27 cellular contexts compared by ENCODE assay signal in the genomic region with DNA sequence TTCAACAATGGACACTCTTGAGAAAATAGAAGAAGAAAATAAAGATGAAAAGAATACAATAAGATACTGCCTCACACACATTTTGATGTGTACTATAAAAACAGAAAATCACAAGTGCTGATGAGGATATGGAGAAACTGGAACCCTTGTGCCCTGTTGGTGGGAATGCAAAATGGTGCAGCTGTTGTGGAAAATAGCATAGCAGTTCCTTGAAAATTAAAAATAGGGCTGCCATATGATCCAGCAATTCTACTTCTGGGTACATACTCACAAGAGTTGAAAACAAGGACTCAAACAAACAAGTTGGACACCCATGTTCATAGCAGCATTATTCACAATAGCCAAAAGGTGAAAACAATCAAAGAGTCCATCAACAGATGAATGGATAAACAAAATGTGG.
"Had no signal": no experiment of that assay in that cellular context is flagged by ENCODE, and none has a peak within 500 bp of the region (broad histone marks: within the 10 kb centered on the region; RNA-seq: fewer than 3 reads in every experiment).

No MANE protein-coding gene starts in this region.

- H3K36me3 ChIP-seq: ovary, prostate gland, thoracic aorta had no signal

- H3K27me3 ChIP-seq: neutrophil, ovary, right lobe of liver, sigmoid colon, stomach, thyroid gland, tibial nerve, upper lobe of left lung, vagina had no signal

- H2AFZ ChIP-seq: parathyroid adenoma had no signal

- H3K4me3 ChIP-seq: ovary, prostate gland, right lobe of liver, sigmoid colon, stomach, thoracic aorta, thyroid gland, tibial nerve, upper lobe of left lung, vagina had no signal

- H3K4me1 ChIP-seq: parathyroid adenoma, prostate gland, right lobe of liver had no signal

- H3K9me3 ChIP-seq: neutrophil, ovary, prostate gland, right lobe of liver, sigmoid colon, stomach, thoracic aorta, thyroid gland, tibial nerve, upper lobe of left lung, vagina had no signal

- H3K27ac ChIP-seq: neutrophil, ovary, parathyroid adenoma, prostate gland, right lobe of liver, sigmoid colon, stomach, thoracic aorta, thyroid gland, tibial nerve, upper lobe of left lung, vagina had no signal

- H3K9ac ChIP-seq: parathyroid adenoma had no signal

- DNase-seq: naive B cell; naive thymus-derived CD8-positive, alpha-beta T cell; nephron progenitor cell; nucleus accumbens; ovary; right cardiac atrium; right lobe of liver; sigmoid colon; small intestine; stimulated activated CD4-positive, alpha-beta T cell treated with anti-CD3 and anti-CD28 coated beads, Interleukin-15, amount 100 ng/mL, for 24 hours; stimulated activated CD4-positive, alpha-beta T cell treated with anti-CD3 and anti-CD28 coated beads, Interleukin-2, amount 100 ng/mL, for 24 hours; stimulated activated CD4-positive, alpha-beta T cell treated with anti-CD3 and anti-CD28 coated beads, Interleukin-2, amount 100 ng/mL, for 48 hours; stimulated activated CD4-positive, alpha-beta T cell treated with anti-CD3 and anti-CD28 coated beads, Interleukin-4, amount 100 ng/mL, for 24 hours; stimulated activated naive B cell treated with anti-CD40 and anti-IgM and Interleukin-4, amounts not matched to agents 10 μg/mL and 1 μg/mL and 100 μg/mL, for 72 hours; stimulated activated naive CD4-positive, alpha-beta T cell treated with Interleukin-2 at 50 U/mL for 16 hours; stomach; trophoblast cell; upper lobe of left lung had no signal

- ATAC-seq: naive thymus-derived CD8-positive, alpha-beta T cell; natural killer cell treated with Interleukin-12 subunit alpha and Interleukin-12 subunit beta and Interleukin-15 and Interleukin-18, amount 100 ng/mL, for 72 hours; right cardiac atrium; right lobe of liver; stimulated activated effector memory CD8-positive, alpha-beta T cell treated with anti-CD3 and anti-CD28 coated beads, Interleukin-12 subunit alpha, Interleukin-12 subunit beta, amount 100 ng/mL, for 72 hours; stimulated activated naive B cell treated with anti-CD40 and anti-IgM and Interleukin-4, amounts not matched to agents 10 μg/mL and 1 μg/mL and 100 μg/mL, for 72 hours had no signal

- H3K79me2 ChIP-seq: parathyroid adenoma had no signal
